Comparison of ENCODE assay signal across 20 cellular contexts in genomic region chr14:40697221-40697620, GRCh38.
"Had no signal": no experiment of that assay in that cellular context is flagged by ENCODE, and none has a peak within 500 bp of the region (broad histone marks: within the 10 kb centered on the region; RNA-seq: fewer than 3 reads in every experiment).

No MANE protein-coding gene starts in this region.

- H3K27ac ChIP-seq: esophagus muscularis mucosa, hepatocyte, lower lobe of right lung, neutrophil, parathyroid adenoma, spleen, thoracic aorta, upper lobe of right lung had no signal

- H3K9me3 ChIP-seq: esophagus muscularis mucosa, lower lobe of right lung, neutrophil, spleen, thoracic aorta, upper lobe of right lung had no signal

- ATAC-seq: activated CD8-positive, alpha-beta T cell treated with anti-CD3 and anti-CD28 coated beads for 36 hours; activated naive CD8-positive, alpha-beta T cell treated with anti-CD3 and anti-CD28 coated beads, Interleukin-2, amount 50 U/mL, for 24 hours; lower lobe of right lung; natural killer cell treated with Interleukin-12 subunit alpha and Interleukin-12 subunit beta and Interleukin-15 and Interleukin-18, amount 100 ng/mL, for 72 hours; stimulated activated naive B cell treated with anti-CD40 and anti-IgM and Interleukin-4, amounts not matched to agents 10 μg/mL and 1 μg/mL and 100 μg/mL, for 72 hours; upper lobe of right lung had no signal

- H3K79me2 ChIP-seq: hepatocyte, parathyroid adenoma had no signal

- DNase-seq: activated CD4-positive, alpha-beta T cell treated with anti-CD3 and anti-CD28 coated beads, Interleukin-2, amount 10 ng/mL, durations not matched to agents 24 days and 14 days; activated CD8-positive, alpha-beta T cell treated with anti-CD3 and anti-CD28 coated beads for 36 hours; activated naive CD4-positive, alpha-beta T cell treated with anti-CD3 and anti-CD28 coated beads, Interleukin-2, amount 10 ng/mL, durations not matched to agents 7 days and 5 days; activated naive CD8-positive, alpha-beta T cell treated with anti-CD3 and anti-CD28 coated beads, Interleukin-2, amount 50 U/mL, for 24 hours; activated T-cell treated with anti-CD3 and anti-CD28 coated beads, Interleukin-2, amount 50 U/mL, for 24 hours; anterior cingulate cortex; cerebellar nuclear complex; effector CD8-positive, alpha-beta T cell; lower lobe of right lung; spleen; stimulated activated naive B cell treated with anti-CD40 and anti-IgM and Interleukin-4, amounts not matched to agents 10 μg/mL and 1 μg/mL and 100 μg/mL, for 72 hours; T-helper 1 cell; T-helper 9 cell; upper lobe of right lung had no signal

- H3K9ac ChIP-seq: parathyroid adenoma had no signal

- H3K27me3 ChIP-seq: esophagus muscularis mucosa, hepatocyte, neutrophil, spleen, upper lobe of right lung had no signal

- H3K36me3 ChIP-seq: esophagus muscularis mucosa, lower lobe of right lung, neutrophil, spleen, thoracic aorta, upper lobe of right lung had no signal

- H3K4me1 ChIP-seq: esophagus muscularis mucosa, lower lobe of right lung, parathyroid adenoma, spleen, upper lobe of right lung had no signal

- H2AFZ ChIP-seq: hepatocyte, parathyroid adenoma had no signal

- H3K4me3 ChIP-seq: esophagus muscularis mucosa, hepatocyte, lower lobe of right lung, spleen, thoracic aorta, upper lobe of right lung had no signal

- H3K4me2 ChIP-seq: hepatocyte had no signal
